ENCODE assay signal across 24 cellular contexts in genomic region chr9:115913666-115914065, GRCh38.
A peak's percentile ranks its signal among the peaks of the same experiment; 100 is the strongest.
DNase-seq lines count a peak whose midpoint lies in the region; ATAC-seq and TF ChIP-seq lines count a peak whose summit lies in the region.
"Had no signal": no experiment of that assay in that cellular context is flagged by ENCODE, and none has a peak within 500 bp of the region (broad histone marks: within the 10 kb centered on the region; RNA-seq: fewer than 3 reads in every experiment).

No MANE protein-coding gene starts in this region.

- in situ Hi-C loops in brain microvascular endothelial cell (cut with HindIII; ENCODE audit: low pct_ligation_motif_present, low sequenced_read_pairs): no loop called here

- H3K4me3 ChIP-seq in right atrium auricular region (no peak overlapping the region), brain microvascular endothelial cell (ENCODE audit: low read depth, low read length) (no peak overlapping the region), fibroblast of villous mesenchyme (ENCODE audit: low read depth, low read length) (no peak overlapping the region)
- H3K4me3 ChIP-seq: adrenal gland; BLaER1 treated with 17β-estradiol and CSF1 and Interleukin-3, amounts not matched to agents 10 nM and 100 nM; HAP-1; hepatocyte; SJSA1 had no signal

- peaks cover 0 to 5% of the 10 kb centered on the region in 2 donors for H3K4me1 ChIP-seq in right atrium auricular region
- H3K4me1 ChIP-seq: adrenal gland; BLaER1 treated with 17β-estradiol and CSF1 and Interleukin-3, amounts not matched to agents 10 nM and 100 nM; HAP-1; SJSA1 had no signal

- H3K9me3 ChIP-seq in right atrium auricular region: no peaks in the 10 kb centered on the region
- H3K9me3 ChIP-seq: adrenal gland, HAP-1, SJSA1 had no signal

- H3K27me3 ChIP-seq in right atrium auricular region (no peaks in the 10 kb centered on the region), brain microvascular endothelial cell (replicated peaks) (no peaks in the 10 kb centered on the region)
- H3K27me3 ChIP-seq: adrenal gland; BLaER1 treated with 17β-estradiol and CSF1 and Interleukin-3, amounts not matched to agents 10 nM and 100 nM; hepatocyte; SJSA1 had no signal

- DNase-seq in left ventricle myocardium superior: no peak
- DNase-seq in right atrium auricular region (ENCODE audit: low spot score): no peak
- DNase-seq in brain microvascular endothelial cell: peak; percentile 25
- peak; percentile 18 for DNase-seq in fibroblast of villous mesenchyme (ENCODE audit: low read depth)
- peak; percentile 12 for DNase-seq in superior temporal gyrus (ENCODE audit: extremely low spot score)
- no peak for DNase-seq in omental fat pad (ENCODE audit: low spot score)
- no peak for DNase-seq in occipital lobe (lab: John Stamatoyannopoulos, UW)
- no peak for DNase-seq in activated gamma-delta T cell (lab: John Stamatoyannopoulos, UW)
- DNase-seq: activated CD4-positive, alpha-beta T cell treated with anti-CD3 and anti-CD28 coated beads for 36 hours; activated T-cell treated with anti-CD3 and anti-CD28 coated beads, Interleukin-2, amount 50 U/mL, for 24 hours; adrenal gland; caudate nucleus; DND-41; immature natural killer cell; NCI-H187 treated with DMSO at 0.1 percent for 48 hours; NCI-H69; T-helper 17 cell had no signal

- intact Hi-C loops in left ventricle myocardium superior (cut with micrococcal nuclease): no loop called here

- TF ChIP-seq CTCF in right atrium auricular region (IDR thresholded peaks at IDR 0.05): no peak
- no peak for TF ChIP-seq CTCF in brain microvascular endothelial cell (IDR thresholded peaks at IDR 0.05; ENCODE audit: low read depth, low read length, missing control alignments)
- no peak for TF ChIP-seq CTCF in fibroblast of villous mesenchyme (IDR thresholded peaks at IDR 0.05; ENCODE audit: insufficient read depth, low read depth, low read length)
- TF ChIP-seq CTCF in omental fat pad (IDR thresholded peaks at IDR 0.05): no peak

- H3K36me3 ChIP-seq in right atrium auricular region (no peaks in the 10 kb centered on the region), brain microvascular endothelial cell (replicated peaks) (no peaks in the 10 kb centered on the region)
- H3K36me3 ChIP-seq: adrenal gland; BLaER1 treated with 17β-estradiol and CSF1 and Interleukin-3, amounts not matched to agents 10 nM and 100 nM; HAP-1; SJSA1 had no signal

- H3K27ac ChIP-seq in right atrium auricular region: no peak overlapping the region
- no peak overlapping the region for H3K27ac ChIP-seq in brain microvascular endothelial cell
- H3K27ac ChIP-seq: adrenal gland; BLaER1 treated with 17β-estradiol and CSF1 and Interleukin-3, amounts not matched to agents 10 nM and 100 nM; hepatocyte; SJSA1 had no signal

- ATAC-seq in left ventricle myocardium superior (peak; percentile 22), omental fat pad (ENCODE audit: low FRiP score) (no peak)
- ATAC-seq: activated CD4-positive, alpha-beta T cell treated with anti-CD3 and anti-CD28 coated beads for 36 hours; HepG2; natural killer cell treated with Interleukin-12 subunit alpha and Interleukin-12 subunit beta and Interleukin-15 and Interleukin-18, amount 100 ng/mL, for 72 hours; stimulated activated effector memory CD8-positive, alpha-beta T cell treated with anti-CD3 and anti-CD28 coated beads, Interleukin-12 subunit alpha, Interleukin-12 subunit beta, amount 100 ng/mL, for 72 hours; T-helper 17 cell had no signal

Comparison
In these comparisons a context has a peak if more than half of its experiments do, and no peak if none do; other contexts are left out.
1. DNase-seq: peak in brain microvascular endothelial cell (single experiment), fibroblast of villous mesenchyme (single experiment) and superior temporal gyrus (single experiment); none in left ventricle myocardium superior (single experiment), right atrium auricular region (single experiment), omental fat pad (single experiment), occipital lobe (single experiment) and activated gamma-delta T cell (single experiment).